1 cellular context compared by ENCODE assay signal in genomic region chr17:80285237-80285920, GRCh38.
TF ChIP-seq lines count a peak whose summit lies in the region.

No MANE protein-coding gene starts in this region.

TF ChIP-seq in IMR-90, 13 proteins besides CTCF, POLR2A, EP300 and RAD21 (continued from another document):
- TF ChIP-seq ELK1 (IDR thresholded peaks at IDR 0.05; ENCODE audit: borderline replicate concordance, low read depth, low read length) (no peak), CHD1 (IDR thresholded peaks at IDR 0.05; ENCODE audit: low read depth, low read length) (no peak)
TF ChIP-seq in IMR-90: peak in this region for 1.
